17 cellular contexts compared by ENCODE assay signal in genomic region chr22:49329636-49330035, GRCh38.
"Had no signal": no experiment of that assay in that cellular context is flagged by ENCODE, and none has a peak within 500 bp of the region (broad histone marks: within the 10 kb centered on the region; RNA-seq: fewer than 3 reads in every experiment).

No MANE protein-coding gene starts in this region.

- H3K4me3 ChIP-seq: colonic mucosa, pancreas, suprapubic skin had no signal

- DNase-seq: activated CD4-positive, alpha-beta T cell treated with anti-CD3 and anti-CD28 coated beads, Interleukin-2, amount 10 ng/mL, durations not matched to agents 7 days and 5 days; activated naive CD4-positive, alpha-beta T cell treated with Interleukin-2 at 50 U/mL for 16 hours; activated naive CD8-positive, alpha-beta T cell treated with anti-CD3 and anti-CD28 coated beads, Interleukin-2, amount 10 ng/mL, durations not matched to agents 7 days and 5 days; central memory CD4-positive, alpha-beta T cell; colonic mucosa; erythroblast; left ventricle myocardium superior; mesenchymal stem cell; stimulated activated CD4-positive, alpha-beta T cell treated with anti-CD3 and anti-CD28 coated beads, Interleukin-2, amount 100 ng/mL, for 24 hours; trophoblast cell had no signal

- FAIRE-seq: endometrium, frontal cortex, pancreas had no signal

- H3K4me1 ChIP-seq: colonic mucosa, pancreas, suprapubic skin had no signal

- H3K9me3 ChIP-seq: colonic mucosa, pancreas, suprapubic skin had no signal

- H3K27me3 ChIP-seq: colonic mucosa had no signal

- ATAC-seq: activated CD4-positive, CD25-positive, alpha-beta regulatory T cell treated with anti-CD3 and anti-CD28 coated beads, Interleukin-2, amount 50 U/mL, for 24 hours; activated CD8-positive, alpha-beta T cell treated with anti-CD3 and anti-CD28 coated beads, Interleukin-2, amount 10 ng/mL, durations not matched to agents 7 days and 5 days; left ventricle myocardium superior; naive thymus-derived CD8-positive, alpha-beta T cell; pancreas had no signal

- H3K27ac ChIP-seq: colonic mucosa, pancreas, suprapubic skin had no signal

- H3K36me3 ChIP-seq: colonic mucosa, pancreas, suprapubic skin had no signal
